In the genomic region with DNA sequence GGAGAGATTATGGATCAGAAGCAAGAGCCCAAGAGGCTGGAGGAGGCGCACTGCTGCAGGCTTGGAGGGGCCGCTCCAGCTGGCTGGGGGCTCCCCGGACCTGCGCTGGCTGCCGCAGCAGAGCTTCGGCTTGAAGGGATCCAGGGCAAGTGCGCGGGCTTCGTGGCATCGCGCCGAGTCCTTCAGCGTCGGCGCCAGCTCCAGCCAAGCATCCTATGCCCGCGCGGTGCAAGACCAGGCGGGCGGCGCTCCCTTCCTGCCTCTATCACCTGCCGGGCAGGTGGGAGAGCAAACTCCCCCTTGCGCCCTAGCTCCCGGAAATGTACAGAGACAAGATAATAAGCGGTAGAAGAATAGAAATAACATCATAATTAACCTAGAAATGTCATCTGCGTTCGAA, we compare ENCODE assay signal across 32 cellular contexts. TPM values are rescaled to one million over a fixed set of nuclear protein-coding genes. Genes with fewer than 3 reads are reported as not detected.
DNase-seq lines count a peak whose midpoint lies in the region; ATAC-seq, FAIRE-seq and TF ChIP-seq lines count a peak whose summit lies in the region.
"Had no signal": no experiment of that assay in that cellular context is flagged by ENCODE, and none has a peak within 500 bp of the region (broad histone marks: within the 10 kb centered on the region; RNA-seq: fewer than 3 reads in every experiment).

No MANE protein-coding gene starts in this region.

- H2AFZ ChIP-seq in GM23338 = peak overlapping the region; percentile 10; the same call in 1 of the 2 replicates
- H2AFZ ChIP-seq in H1 (ENCODE audit: low read length) = no peak overlapping the region
- no peak overlapping the region for H2AFZ ChIP-seq in hepatocyte
- H2AFZ ChIP-seq: PC-9 had no signal

- no peaks in the 10 kb centered on the region; the same call in none of the 2 replicates for H3K27me3 ChIP-seq in Caco-2 (replicated peaks; ENCODE audit: control insufficient read depth, insufficient read depth, low read length)
- peaks cover 14% of the 10 kb centered on the region for H3K27me3 ChIP-seq in GM23338 (ENCODE audit: insufficient read depth)
- H3K27me3 ChIP-seq in H1 (replicated peaks in 1 of 4; ENCODE audit: control insufficient read depth in 3 of 4, extremely low read depth in 1 of 4, insufficient read depth in 3 of 4, low read length in 3 of 4) = peaks cover 0 to 7% (median 2%) of the 10 kb centered on the region in 4 experiments; a peak in 2 of 7 replicates
- peaks cover 18% of the 10 kb centered on the region for H3K27me3 ChIP-seq in hepatocyte
- H3K27me3 ChIP-seq in right atrium auricular region = peaks cover 0 to 5% of the 10 kb centered on the region in 2 donors
- H3K27me3 ChIP-seq: SJCRH30 had no signal

- no peaks in the 10 kb centered on the region for H3F3A ChIP-seq in GM23338 (replicated peaks; ENCODE audit: low read depth)

- H3K27ac ChIP-seq in GM23338 (ENCODE audit: low read depth) (no peak overlapping the region), H1 (ENCODE audit: low read depth, low read length) (no peak overlapping the region), hepatocyte (no peak overlapping the region), right atrium auricular region (no peak overlapping the region)
- H3K27ac ChIP-seq: adrenal gland, esophagus squamous epithelium, gastrocnemius medialis, left lung, PC-9, SJCRH30 had no signal

- no peak for TF ChIP-seq RAD21 in H1 (IDR thresholded peaks at IDR 0.05 in 1 of 2, conservative IDR thresholded peaks at IDR 0.05 in 1 of 2; ENCODE audit: low read depth in 2 of 2, low read length in 2 of 2)

- H2BK5ac ChIP-seq in H1 (ENCODE audit: low read depth, low read length) = no peak overlapping the region

- H4K20me1 ChIP-seq in GM23338 (replicated peaks; ENCODE audit: insufficient read depth) (no peaks in the 10 kb centered on the region), H1 (replicated peaks in 1 of 2; ENCODE audit: control insufficient read depth in 1 of 2, insufficient read depth in 2 of 2, low read length in 2 of 2) (no peaks in the 10 kb centered on the region), hepatocyte (ENCODE audit: insufficient read depth, poor library complexity, severe bottlenecking) (no peaks in the 10 kb centered on the region)

- H3K14ac ChIP-seq in H1 (ENCODE audit: insufficient read length) = no peak overlapping the region

- DNase-seq in Caco-2 (no peak), GM23338 (ENCODE audit: low spot score) (peak; percentile 42), NCI-H748 treated with DMSO at 0.1 percent for 48 hours (lab: John Stamatoyannopoulos, UW) (peak; percentile 20), H1 (ENCODE audit: low read depth in 1 of 2, low spot score in 2 of 2) (no peak), hepatocyte (ENCODE audit: low spot score) (no peak), right atrium auricular region (ENCODE audit: low spot score) (no peak), AG20443 (ENCODE audit: low spot score) (no peak)
- DNase-seq in activated naive CD8-positive, alpha-beta T cell treated with anti-CD3 and anti-CD28 coated beads for 36 hours = no peak
- DNase-seq: activated naive CD4-positive, alpha-beta T cell; activated T-cell treated with anti-CD3 and anti-CD28 coated beads, Interleukin-2, amount 50 U/mL, for 4 hours; adrenal gland; CD4-positive, alpha-beta T cell; esophagus squamous epithelium; gastrocnemius medialis; H9; hippocampal formation; immature natural killer cell; naive B cell; NCI-H2171 treated with DMSO at 0.1 percent for 48 hours; NK-92 treated with Interleukin-12 subunit alpha and Interleukin-12 subunit beta, amount 100 ng/mL, for 24 hours; occipital lobe; PC-9; SJCRH30; stimulated activated CD8-positive, alpha-beta memory T cell treated with anti-CD3 and anti-CD28 coated beads, Interleukin-4, amount 100 ng/mL, for 48 hours; T-helper 1 cell; trophoblast cell had no signal

- CTCF ChIA-PET in Caco-2 (lab: Charles Lee) = interaction anchor here (0.8 kb wide), 1 partner anchor 219 kb away, joined by 3 read pairs; no protein-coding TSS in a partner anchor
- CTCF ChIA-PET in H1 (lab: Charles Lee; ENCODE audit: partially characterized antibody) = interaction anchor here (1.2 to 2.3 kb wide), 4 partner anchors 15 to 73 kb away, joined by 4 to 12 read pairs (median 4); no protein-coding TSS in a partner anchor

- no peak overlapping the region for H2BK20ac ChIP-seq in H1 (ENCODE audit: low read length)

- H3K4me3 ChIP-seq in Caco-2 (ENCODE audit: low read depth, low read length) = no peak overlapping the region
- no peak overlapping the region for H3K4me3 ChIP-seq in GM23338
- no peak overlapping the region for H3K4me3 ChIP-seq in H1 (ENCODE audit: extremely low read depth in 1 of 4, insufficient read depth in 2 of 4, low read depth in 3 of 4, low read length in 4 of 4)
- H3K4me3 ChIP-seq in hepatocyte = no peak overlapping the region
- H3K4me3 ChIP-seq in right atrium auricular region = no peak overlapping the region
- H3K4me3 ChIP-seq: adrenal gland, esophagus squamous epithelium, gastrocnemius medialis, left lung, PC-9, SJCRH30 had no signal

- no peak overlapping the region for H2BK15ac ChIP-seq in H1 (ENCODE audit: low read length)

- H3K9me2 ChIP-seq in GM23338 (ENCODE audit: insufficient read depth) (no peaks in the 10 kb centered on the region), hepatocyte (replicated peaks; ENCODE audit: insufficient read depth) (no peaks in the 10 kb centered on the region)

- H3K27ac Mint-ChIP-seq in Caco-2 (ENCODE audit: unreplicated experiment) (no peak overlapping the region), GM23338 (no peak overlapping the region)
- no peak overlapping the region for H3K27ac Mint-ChIP-seq in activated naive CD8-positive, alpha-beta T cell treated with anti-CD3 and anti-CD28 coated beads for 36 hours
- H3K27ac Mint-ChIP-seq: CD4-positive, alpha-beta T cell; H9; immature natural killer cell; naive B cell had no signal

- TF ChIP-seq EP300 in H1 (IDR thresholded peaks at IDR 0.05; ENCODE audit: borderline replicate concordance in 1 of 2, low read depth in 2 of 2, low read length in 2 of 2) = no peak

- H4K5ac ChIP-seq in H1 (ENCODE audit: insufficient read length, low read depth, low read length) = no peak overlapping the region

- no peaks in the 10 kb centered on the region for H3K36me3 Mint-ChIP-seq in Caco-2 (ENCODE audit: insufficient read depth, unreplicated experiment)
- H3K36me3 Mint-ChIP-seq in GM23338 (ENCODE audit: low read depth) = no peaks in the 10 kb centered on the region
- H3K36me3 Mint-ChIP-seq in activated naive CD8-positive, alpha-beta T cell treated with anti-CD3 and anti-CD28 coated beads for 36 hours = no peaks in the 10 kb centered on the region
- H3K36me3 Mint-ChIP-seq: immature natural killer cell, naive B cell had no signal

- TF ChIP-seq POLR2A in H1 (IDR thresholded peaks at IDR 0.05; ENCODE audit: control extremely low read depth in 1 of 2, low read depth in 2 of 2, low read length in 2 of 2) = no peak

- ATAC-seq in GM23338 = peak; percentile 94
- ATAC-seq: activated T-cell treated with anti-CD3 and anti-CD28 coated beads, Interleukin-2, amount 50 U/mL, for 4 hours; gastrocnemius medialis; left lung had no signal

- no peak overlapping the region for H3K18ac ChIP-seq in H1 (ENCODE audit: extremely low read depth, low read length)

- no peak overlapping the region for H4K8ac ChIP-seq in H1 (ENCODE audit: extremely low read depth, insufficient read depth, low read length)

- H3K9me3 Mint-ChIP-seq in Caco-2 (ENCODE audit: unreplicated experiment) = no peaks in the 10 kb centered on the region
- H3K9me3 Mint-ChIP-seq in GM23338 = no peaks in the 10 kb centered on the region
- no peaks in the 10 kb centered on the region for H3K9me3 Mint-ChIP-seq in activated naive CD8-positive, alpha-beta T cell treated with anti-CD3 and anti-CD28 coated beads for 36 hours
- H3K9me3 Mint-ChIP-seq: activated T-cell treated with anti-CD3 and anti-CD28 coated beads, Interleukin-2, amount 50 U/mL, for 4 hours; CD4-positive, alpha-beta T cell; H9 had no signal

- H3K36me3 ChIP-seq in Caco-2 (ENCODE audit: control insufficient read depth, insufficient read depth, low read length) (no peaks in the 10 kb centered on the region), GM23338 (ENCODE audit: insufficient read depth) (no peaks in the 10 kb centered on the region), H1 (ENCODE audit: control insufficient read depth in 2 of 4, insufficient read depth in 4 of 4, low read length in 3 of 4) (no peaks in the 10 kb centered on the region), hepatocyte (replicated peaks; ENCODE audit: insufficient read depth, low read depth) (no peaks in the 10 kb centered on the region), right atrium auricular region (no peaks in the 10 kb centered on the region)
- H3K36me3 ChIP-seq: adrenal gland, esophagus squamous epithelium, gastrocnemius medialis, left lung, SJCRH30 had no signal

- H3K4me1 Mint-ChIP-seq in Caco-2 (ENCODE audit: low read depth, unreplicated experiment) = no peaks in the 10 kb centered on the region
- no peaks in the 10 kb centered on the region for H3K4me1 Mint-ChIP-seq in GM23338
- H3K4me1 Mint-ChIP-seq in activated naive CD8-positive, alpha-beta T cell treated with anti-CD3 and anti-CD28 coated beads for 36 hours = no peaks in the 10 kb centered on the region
- H3K4me1 Mint-ChIP-seq: H9, immature natural killer cell had no signal

- H3K79me1 ChIP-seq in H1 (ENCODE audit: low read depth, low read length) = no peaks in the 10 kb centered on the region

- no peak overlapping the region for H3K4ac ChIP-seq in H1 (replicated peaks; ENCODE audit: insufficient read length, low read depth, low read length)

- H3K23ac ChIP-seq in H1 (ENCODE audit: insufficient read length) = no peak overlapping the region

- H3K27me3 Mint-ChIP-seq in Caco-2 (ENCODE audit: insufficient read depth, unreplicated experiment) (peaks cover 20% of the 10 kb centered on the region), GM23338 (ENCODE audit: insufficient read depth, low read depth, poor library complexity) (peaks cover 9% of the 10 kb centered on the region)
- peaks cover 54% of the 10 kb centered on the region for H3K27me3 Mint-ChIP-seq in activated naive CD8-positive, alpha-beta T cell treated with anti-CD3 and anti-CD28 coated beads for 36 hours

- intact Hi-C loops in Caco-2 (cut with micrococcal nuclease; ENCODE audit: unreplicated experiment) = no loop called here

- H3K9ac ChIP-seq in H1 (replicated peaks in 1 of 4; ENCODE audit: extremely low read depth in 1 of 4, low read depth in 3 of 4, low read length in 3 of 4) = no peak overlapping the region

- no peak overlapping the region for H4K91ac ChIP-seq in H1 (replicated peaks; ENCODE audit: insufficient read length, low read length)

- no peak for TF ChIP-seq CTCF in Caco-2 (IDR thresholded peaks at IDR 0.05; ENCODE audit: insufficient read depth in 1 of 2, low read depth in 1 of 2, low read length in 1 of 2, severe bottlenecking in 1 of 2, unreplicated experiment in 1 of 2)
- TF ChIP-seq CTCF in GM23338 (conservative IDR thresholded peaks at IDR 0.05; ENCODE audit: low read depth in 2 of 2) = no peak
- TF ChIP-seq CTCF in H1 (IDR thresholded peaks at IDR 0.05; ENCODE audit: control extremely low read depth in 1 of 3, insufficient read depth in 1 of 3, low read depth in 1 of 3, low read length in 3 of 3) = no peak
- TF ChIP-seq CTCF in hepatocyte (IDR thresholded peaks at IDR 0.05; ENCODE audit: poor library complexity) = no peak
- TF ChIP-seq CTCF in right atrium auricular region (IDR thresholded peaks at IDR 0.05) = no peak

- H3K4me3 Mint-ChIP-seq in Caco-2 (ENCODE audit: unreplicated experiment) = peak overlapping the region; percentile 45
- no peak overlapping the region; the same call in 2 of the 3 replicates for H3K4me3 Mint-ChIP-seq in GM23338
- H3K4me3 Mint-ChIP-seq in activated naive CD8-positive, alpha-beta T cell treated with anti-CD3 and anti-CD28 coated beads for 36 hours = no peak overlapping the region
- H3K4me3 Mint-ChIP-seq: activated T-cell treated with anti-CD3 and anti-CD28 coated beads, Interleukin-2, amount 50 U/mL, for 4 hours; CD4-positive, alpha-beta T cell; H9; immature natural killer cell; naive B cell had no signal

- 73% methylated on average over 27 of the region's 27 CpGs; no CpG with 5 or more reads in 1 of the 2 experiments for WGBS in H1 (ENCODE audit: extremely low coverage in 1 of 2, insufficient coverage in 1 of 2, insufficient read length in 1 of 2, insufficient replicate concordance in 2 of 2, low coverage in 1 of 2, low lambda C conversion rate in 2 of 2, missing lambda C conversion rate in 1 of 2), 2 experiments
- WGBS in hepatocyte (ENCODE audit: low lambda C conversion rate, missing lambda C conversion rate) = 85% methylated on average over 27 of the region's 27 CpGs

- no peak overlapping the region for H2AK5ac ChIP-seq in H1 (ENCODE audit: low read depth, low read length)

- H3K4me2 ChIP-seq in GM23338 (no peak overlapping the region), H1 (ENCODE audit: insufficient read depth in 1 of 2, low read depth in 2 of 2, low read length in 2 of 2) (no peak overlapping the region), hepatocyte (no peak overlapping the region)
- H3K4me2 ChIP-seq: PC-9 had no signal

- no TSS peak for BruUV-seq in Caco-2 (replicated peaks; lab: Mats Ljungman, UMichigan)

- no peaks in the 10 kb centered on the region for H3K23me2 ChIP-seq in H1 (ENCODE audit: low read depth, low read length)

- H3K9me3 ChIP-seq in Caco-2 = no peaks in the 10 kb centered on the region
- no peaks in the 10 kb centered on the region for H3K9me3 ChIP-seq in H1 (ENCODE audit: insufficient read depth in 2 of 2, low read depth in 1 of 2, low read length in 1 of 2)
- H3K9me3 ChIP-seq in hepatocyte (ENCODE audit: low read depth) = no peaks in the 10 kb centered on the region
- no peaks in the 10 kb centered on the region for H3K9me3 ChIP-seq in right atrium auricular region
- H3K9me3 ChIP-seq: adrenal gland, esophagus squamous epithelium, gastrocnemius medialis, left lung, SJCRH30 had no signal

- POLR2A ChIA-PET in Caco-2 (lab: Charles Lee) (no interaction called here), H1 (lab: Charles Lee; ENCODE audit: partially characterized antibody) (no interaction called here)

- no peak overlapping the region for H2BK12ac ChIP-seq in H1 (ENCODE audit: low read depth, low read length)

- H3K56ac ChIP-seq in H1 (replicated peaks; ENCODE audit: insufficient read length, low read depth, low read length) = no peak overlapping the region

- H3K79me2 ChIP-seq in GM23338 (replicated peaks; ENCODE audit: insufficient read depth) (no peaks in the 10 kb centered on the region), H1 (ENCODE audit: control insufficient read depth in 1 of 2, insufficient read depth in 2 of 2, low read length in 2 of 2) (no peaks in the 10 kb centered on the region), hepatocyte (no peaks in the 10 kb centered on the region)

- no peak overlapping the region for H2BK120ac ChIP-seq in H1 (replicated peaks; ENCODE audit: low read depth, low read length)

- FAIRE-seq in H1 (lab: Jason Lieb, UNC) = no peak
- FAIRE-seq: colon, TTC549 had no signal

- H3K4me1 ChIP-seq in Caco-2 = no peaks in the 10 kb centered on the region
- no peaks in the 10 kb centered on the region for H3K4me1 ChIP-seq in GM23338 (ENCODE audit: insufficient read depth)
- no peaks in the 10 kb centered on the region for H3K4me1 ChIP-seq in H1 (replicated peaks in 1 of 4; ENCODE audit: control insufficient read depth in 3 of 4, insufficient read depth in 4 of 4, low read length in 3 of 4)
- no peaks in the 10 kb centered on the region for H3K4me1 ChIP-seq in hepatocyte (ENCODE audit: insufficient read depth)
- no peaks in the 10 kb centered on the region for H3K4me1 ChIP-seq in right atrium auricular region
- H3K4me1 ChIP-seq: adrenal gland, gastrocnemius medialis, left lung, SJCRH30 had no signal

RNA-seq across cellular contexts. Expression of a gene that starts 10.5 kb away (rescaled TPM):
- total RNA-seq in Caco-2 (2022) (0.51 and 0.54 TPM in 2 replicates), hepatocyte (not detected in 2 replicates), right atrium auricular region (under 1 TPM in 1 of 2 donors, not detected in 1; 0.28 TPM)
- total RNA-seq in GM23338 (2014; rRNA removed; shearing (Covaris generic)) = 0.21 TPM in 1 of 2 replicates, not detected in the other
- polyA plus RNA-seq in GM23338 (2016; fragmentation: Nextera tagmentation; extraction: Ambion mirVana) (0.40 TPM in 1 of 2 replicates, not detected in the other), H1 (2011; rRNA removed) (0.22 and 0.44 TPM in 2 replicates), hepatocyte (not detected in 2 replicates)
- 0.20 and 0.29 TPM in 2 replicates for total RNA-seq in H1 (2021; fragmentation: NEBNext Ultra II Directional; extraction: Animal tissue kit (Norgen Biotek cat#: 25700))
- polyA plus RNA-seq in H1 (2011; cell fraction: cytosol; rRNA removed) = 0.32 TPM
- 0.31 TPM for polyA plus RNA-seq in H1 (2011; cell fraction: nucleus; rRNA removed)
- 0.20 to 0.65 TPM (median 0.46 TPM) in 4 replicates for polyA plus RNA-seq in H1 (2012, experiment 1 of 2)
- 0.20 TPM for polyA plus RNA-seq in H1 (2012, experiment 2 of 2)
- polyA plus RNA-seq in H1 (2013, experiment 1 of 2) = 0.18 TPM
- 0.07 TPM for polyA plus RNA-seq in H1 (2013, experiment 2 of 2)
- polyA minus RNA-seq in H1 (2011; rRNA and poly(A)+ RNA removed) = 0.19 and 0.63 TPM in 2 replicates
- polyA minus RNA-seq in H1 (2011; cell fraction: cytosol; rRNA and poly(A)+ RNA removed) = not detected
- polyA minus RNA-seq in H1 (2011; cell fraction: nucleus; rRNA and poly(A)+ RNA removed) = not detected
- not detected for total RNA-seq in activated naive CD8-positive, alpha-beta T cell treated with anti-CD3 and anti-CD28 coated beads for 36 hours
- total RNA-seq: activated CD8-positive, alpha-beta memory T cell treated with anti-CD3 and anti-CD28 coated beads for 36 hours; activated T-cell treated with anti-CD3 and anti-CD28 coated beads, Interleukin-2, amount 50 U/mL, for 4 hours; adrenal gland; CD4-positive, alpha-beta T cell; esophagus squamous epithelium; gastrocnemius medialis; H9; left lung; mesenteric fat pad; occipital lobe; PC-9; pulmonary artery endothelial cell; SJCRH30 had no signal
- polyA plus RNA-seq: immature natural killer cell had no signal

RNA-seq across cellular contexts. Expression of a gene that starts 55.3 kb away (rescaled TPM):
- total RNA-seq in Caco-2 (2022) = 26.2 and 28.1 TPM in 2 replicates
- 22.7 and 28.9 TPM in 2 replicates for total RNA-seq in GM23338 (2014; rRNA removed; shearing (Covaris generic))
- polyA plus RNA-seq in GM23338 (2016; fragmentation: Nextera tagmentation; extraction: Ambion mirVana) = 11.9 and 17.9 TPM in 2 replicates
- total RNA-seq in H1 (2021; fragmentation: NEBNext Ultra II Directional; extraction: Animal tissue kit (Norgen Biotek cat#: 25700)) = 26.2 and 27.9 TPM in 2 replicates
- 3.4 and 6.6 TPM in 2 replicates for polyA plus RNA-seq in H1 (2011; rRNA removed)
- 7.1 TPM for polyA plus RNA-seq in H1 (2011; cell fraction: cytosol; rRNA removed)
- 3.3 TPM for polyA plus RNA-seq in H1 (2011; cell fraction: nucleus; rRNA removed)
- 7.0 to 14.4 TPM (median 7.9 TPM) in 4 replicates for polyA plus RNA-seq in H1 (2012, experiment 1 of 2)
- 0.79 TPM for polyA plus RNA-seq in H1 (2012, experiment 2 of 2)
- 25.3 TPM for polyA plus RNA-seq in H1 (2013, experiment 1 of 2)
- polyA plus RNA-seq in H1 (2013, experiment 2 of 2) = 27.0 TPM
- polyA minus RNA-seq in H1 (2011; rRNA and poly(A)+ RNA removed) = 7.6 and 11.8 TPM in 2 replicates
- 16.8 TPM for polyA minus RNA-seq in H1 (2011; cell fraction: cytosol; rRNA and poly(A)+ RNA removed)
- polyA minus RNA-seq in H1 (2011; cell fraction: nucleus; rRNA and poly(A)+ RNA removed) = 27.3 TPM
- total RNA-seq in hepatocyte = 64.6 and 66.3 TPM in 2 replicates
- 22.0 and 23.3 TPM in 2 replicates for polyA plus RNA-seq in hepatocyte
- 10 to 100 TPM in 1 of 2 donors, 1 to 10 TPM in 1; 6.6 to 13.3 TPM for total RNA-seq in right atrium auricular region
- total RNA-seq in activated naive CD8-positive, alpha-beta T cell treated with anti-CD3 and anti-CD28 coated beads for 36 hours = 10 to 100 TPM; 13.6 to 14.4 TPM

Comparison
In these comparisons a context has a peak if more than half of its experiments do, and no peak if none do; other contexts are left out.
1. DNase-seq: peak in GM23338 (single experiment) and NCI-H748 treated with DMSO at 0.1 percent for 48 hours (single experiment); none in Caco-2 (0 of 2), H1 (0 of 2), hepatocyte (single experiment), right atrium auricular region (single experiment), activated naive CD8-positive, alpha-beta T cell treated with anti-CD3 and anti-CD28 coated beads for 36 hours (single experiment) and AG20443 (single experiment).